23 cellular contexts compared by ENCODE assay signal in genomic region chr6:77095936-77096627, GRCh38.
"Had no signal": no experiment of that assay in that cellular context is flagged by ENCODE, and none has a peak within 500 bp of the region (broad histone marks: within the 10 kb centered on the region; RNA-seq: fewer than 3 reads in every experiment).

No MANE protein-coding gene starts in this region.

- H3K9me3 ChIP-seq: gastrocnemius medialis, prostate gland, thoracic aorta, tibial nerve, upper lobe of left lung had no signal

- H3K27ac ChIP-seq: coronary artery, gastrocnemius medialis, prostate gland, skin epidermis, thoracic aorta, tibial nerve, upper lobe of left lung had no signal

- H3K27me3 Mint-ChIP-seq: memory B cell; naive B cell; natural killer cell treated with Interleukin-12 subunit alpha and Interleukin-12 subunit beta and Interleukin-15 and Interleukin-18, amount 100 ng/mL, for 72 hours; stimulated activated naive B cell treated with anti-CD40 and anti-IgM and Interleukin-4, amounts not matched to agents 10 μg/mL and 1 μg/mL and 100 μg/mL, for 72 hours; stimulated activated naive CD8-positive, alpha-beta T cell treated with anti-CD3 and anti-CD28 coated beads, Interleukin-15, Interleukin-2, amounts not matched to agents 100 ng/mL and 50 ng/mL, for 24 hours had no signal

- H3K9me3 Mint-ChIP-seq: memory B cell; mesothelial cell of epicardium; neural crest cell; stimulated activated naive CD8-positive, alpha-beta T cell treated with anti-CD3 and anti-CD28 coated beads, Interleukin-15, Interleukin-2, amounts not matched to agents 100 ng/mL and 50 ng/mL, for 24 hours had no signal

- H3K4me3 Mint-ChIP-seq: memory B cell; mesothelial cell of epicardium; naive B cell; natural killer cell treated with Interleukin-12 subunit alpha and Interleukin-12 subunit beta and Interleukin-15 and Interleukin-18, amount 100 ng/mL, for 72 hours; neural crest cell; stimulated activated naive B cell treated with anti-CD40 and anti-IgM and Interleukin-4, amounts not matched to agents 10 μg/mL and 1 μg/mL and 100 μg/mL, for 72 hours; stimulated activated naive CD8-positive, alpha-beta T cell treated with anti-CD3 and anti-CD28 coated beads, Interleukin-15, Interleukin-2, amounts not matched to agents 100 ng/mL and 50 ng/mL, for 24 hours had no signal

- DNase-seq: dermis blood vessel endothelial cell; gastrocnemius medialis; head of caudate nucleus; left ventricle myocardium superior; mucosa of descending colon; naive B cell; nucleus accumbens; right cardiac atrium; stimulated activated CD4-positive, alpha-beta T cell treated with anti-CD3 and anti-CD28 coated beads, Interleukin-15, amount 100 ng/mL, for 24 hours; stimulated activated CD4-positive, alpha-beta T cell treated with anti-CD3 and anti-CD28 coated beads, Interleukin-2, amount 100 ng/mL, for 48 hours; stimulated activated naive B cell treated with anti-CD40 and anti-IgM and Interleukin-4, amounts not matched to agents 10 μg/mL and 1 μg/mL and 100 μg/mL, for 72 hours; upper lobe of left lung had no signal

- H3K4me1 ChIP-seq: prostate gland, tibial nerve, upper lobe of left lung had no signal

- H3K36me3 ChIP-seq: gastrocnemius medialis, prostate gland, thoracic aorta, tibial nerve, upper lobe of left lung had no signal

- ATAC-seq: gastrocnemius medialis; left ventricle myocardium superior; mucosa of descending colon; natural killer cell treated with Interleukin-12 subunit alpha and Interleukin-12 subunit beta and Interleukin-15 and Interleukin-18, amount 100 ng/mL, for 72 hours; right cardiac atrium; stimulated activated naive B cell treated with anti-CD40 and anti-IgM and Interleukin-4, amounts not matched to agents 10 μg/mL and 1 μg/mL and 100 μg/mL, for 72 hours had no signal

- H3K4me3 ChIP-seq: coronary artery, gastrocnemius medialis, lung, mucosa of descending colon, prostate gland, skin epidermis, thoracic aorta, tibial nerve, upper lobe of left lung had no signal

- H3K36me3 Mint-ChIP-seq: memory B cell; mesothelial cell of epicardium; naive B cell; natural killer cell treated with Interleukin-12 subunit alpha and Interleukin-12 subunit beta and Interleukin-15 and Interleukin-18, amount 100 ng/mL, for 72 hours; stimulated activated naive B cell treated with anti-CD40 and anti-IgM and Interleukin-4, amounts not matched to agents 10 μg/mL and 1 μg/mL and 100 μg/mL, for 72 hours had no signal

- H3K27me3 ChIP-seq: gastrocnemius medialis, tibial nerve, upper lobe of left lung had no signal

- H3K27ac Mint-ChIP-seq: memory B cell; mesothelial cell of epicardium; naive B cell; natural killer cell treated with Interleukin-12 subunit alpha and Interleukin-12 subunit beta and Interleukin-15 and Interleukin-18, amount 100 ng/mL, for 72 hours; stimulated activated naive B cell treated with anti-CD40 and anti-IgM and Interleukin-4, amounts not matched to agents 10 μg/mL and 1 μg/mL and 100 μg/mL, for 72 hours; stimulated activated naive CD8-positive, alpha-beta T cell treated with anti-CD3 and anti-CD28 coated beads, Interleukin-15, Interleukin-2, amounts not matched to agents 100 ng/mL and 50 ng/mL, for 24 hours had no signal

- H3K4me1 Mint-ChIP-seq: memory B cell; mesothelial cell of epicardium; naive B cell; stimulated activated naive B cell treated with anti-CD40 and anti-IgM and Interleukin-4, amounts not matched to agents 10 μg/mL and 1 μg/mL and 100 μg/mL, for 72 hours had no signal
